Comparison of ENCODE assay signal across 16 cellular contexts in the genomic region with DNA sequence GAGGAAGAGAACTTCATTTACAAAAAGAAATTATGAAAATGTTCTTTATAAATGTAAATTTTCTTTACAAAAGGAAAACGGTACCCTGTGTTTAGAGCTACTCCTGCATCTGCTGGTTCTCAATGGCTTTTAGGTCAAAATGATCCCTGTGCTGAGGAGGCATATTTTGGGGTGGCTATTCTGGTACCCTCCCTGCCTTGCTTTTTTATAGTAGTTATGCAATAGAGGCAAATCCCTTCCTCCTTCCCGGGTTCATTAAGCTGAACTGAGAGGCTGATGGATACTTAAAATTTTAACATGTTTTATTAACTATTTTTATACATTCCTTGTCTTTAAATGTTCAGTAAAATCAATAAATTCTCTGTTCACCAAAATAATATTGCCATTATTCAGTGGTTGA.
"Had no signal": no experiment of that assay in that cellular context is flagged by ENCODE, and none has a peak within 500 bp of the region (broad histone marks: within the 10 kb centered on the region; RNA-seq: fewer than 3 reads in every experiment).

No MANE protein-coding gene starts in this region.

- H3K4me3 ChIP-seq: MG63, SJSA1, SK-N-MC had no signal

- H3K36me3 ChIP-seq: MG63, SJSA1 had no signal

- H3K27ac ChIP-seq: SJSA1, SK-N-MC had no signal

- H3K27me3 ChIP-seq: SJSA1 had no signal

- DNase-seq: MG63, NCI-H1092 treated with DMSO at 0.1 percent for 48 hours, NCI-H1436, NCI-H2029, NCI-H2081 treated with DMSO at 0.1 percent for 48 hours, NCI-H2171, NCI-H226, NCI-H446, NCI-H510A, NCI-H524 treated with DMSO at 0.1 percent for 48 hours, NCI-H774, Right ventricle myocardium superior, RPMI8226, SIG-M5 had no signal

- H3K4me1 ChIP-seq: SJSA1 had no signal

- H3K9me3 ChIP-seq: MG63, SJSA1 had no signal
